In the genomic region with DNA sequence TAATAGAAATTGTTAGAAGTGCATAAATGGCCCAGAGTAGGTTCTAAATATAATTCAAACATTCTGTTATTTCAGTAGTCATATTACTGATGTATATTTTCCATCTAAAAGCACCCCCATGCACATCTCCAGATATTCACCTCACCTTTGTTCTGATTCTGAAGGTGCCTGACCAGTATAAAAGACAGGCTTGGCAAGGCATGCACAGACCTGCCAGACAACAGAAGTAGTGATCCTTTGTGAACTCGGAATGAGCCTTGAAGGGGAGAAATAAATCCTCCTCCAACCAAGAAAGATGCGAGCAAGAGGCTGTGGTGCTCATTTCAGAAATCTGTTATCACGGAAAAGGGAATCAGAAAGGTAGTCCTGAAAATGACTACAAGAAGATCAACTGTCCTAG, we compare ENCODE assay signal across 31 cellular contexts.
DNase-seq lines count a peak whose midpoint lies in the region; ATAC-seq and TF ChIP-seq lines count a peak whose summit lies in the region.
"Had no signal": no experiment of that assay in that cellular context is flagged by ENCODE, and none has a peak within 500 bp of the region (broad histone marks: within the 10 kb centered on the region; RNA-seq: fewer than 3 reads in every experiment).

No MANE protein-coding gene starts in this region.

- H2BK12ac ChIP-seq in trophoblast cell (ENCODE audit: low read length), result no peak overlapping the region

- H4K12ac ChIP-seq in trophoblast cell (ENCODE audit: low read depth, low read length), result no peak overlapping the region

- DNase-seq in GM23338 (ENCODE audit: low spot score), result no peak
- peak; percentile 70 for DNase-seq in NCI-H69 (lab: John Stamatoyannopoulos, UW)
- DNase-seq in epithelial cell of esophagus (ENCODE audit: low read depth), result peak; percentile 77
- no peak for DNase-seq in trophoblast cell
- DNase-seq in osteocyte (ENCODE audit: extremely low spot score, unreplicated experiment), result no peak
- DNase-seq in NCI-H82 (lab: John Stamatoyannopoulos, UW), result no peak
- no peak for DNase-seq in heart right ventricle
- DNase-seq in COLO668 (lab: John Stamatoyannopoulos, UW; ENCODE audit: unreplicated experiment), result no peak
- DNase-seq: activated CD4-positive, alpha-beta T cell treated with anti-CD3 and anti-CD28 coated beads for 4 hours; activated T-cell treated with anti-CD3 and anti-CD28 coated beads for 4 hours; amniotic stem cell; CD4-positive, alpha-beta memory T cell; DMS153; dorsolateral prefrontal cortex; H9; immature natural killer cell; left colon; NCI-H187; NCI-H526 treated with DMSO at 0.1 percent for 48 hours; right cardiac atrium; spleen; stimulated activated CD4-positive, alpha-beta T cell treated with anti-CD3 and anti-CD28 coated beads, Interleukin-2, amount 100 ng/mL, for 24 hours; stimulated activated naive CD8-positive, alpha-beta T cell treated with anti-CD3 and anti-CD28 coated beads, Interleukin-15, Interleukin-2, amounts not matched to agents 100 U/mL and 50 U/mL, for 24 hours; T-helper 9 cell; testis; uterus had no signal

- no CpG with 5 or more reads among the region's 3 CpGs for WGBS in trophoblast cell (ENCODE audit: extremely low coverage, insufficient coverage, insufficient read length)
- WGBS in heart right ventricle, 2 donors, result 87 to 91% methylated on average over 3 of the region's 3 CpGs

- H3K79me2 ChIP-seq in GM23338 (replicated peaks; ENCODE audit: insufficient read depth), result no peaks in the 10 kb centered on the region
- H3K79me2 ChIP-seq in trophoblast cell (ENCODE audit: control insufficient read depth, insufficient read depth, low read length, poor library complexity), result no peaks in the 10 kb centered on the region

- H2AFZ ChIP-seq in GM23338 (no peak overlapping the region), trophoblast cell (ENCODE audit: insufficient read depth, low read length, poor library complexity) (no peak overlapping the region)

- H3K14ac ChIP-seq in trophoblast cell (ENCODE audit: low read length), result no peak overlapping the region

- H3K36me3 ChIP-seq in GM23338 (ENCODE audit: insufficient read depth) (no peaks in the 10 kb centered on the region), trophoblast cell (ENCODE audit: control insufficient read depth in 1 of 2, insufficient read depth in 2 of 2, low read length in 2 of 2) (peaks cover 0 to 2% of the 10 kb centered on the region in 2 experiments), heart right ventricle (no peaks in the 10 kb centered on the region)
- H3K36me3 ChIP-seq: SJSA1, uterus had no signal

- intact Hi-C loops in heart right ventricle (cut with DNase I), result no loop called here

- H3K4me1 ChIP-seq in GM23338 (ENCODE audit: insufficient read depth), result no peaks in the 10 kb centered on the region
- H3K4me1 ChIP-seq in trophoblast cell (ENCODE audit: control insufficient read depth in 1 of 2, insufficient read depth in 2 of 2, low read length in 2 of 2), result no peaks in the 10 kb centered on the region
- H3K4me1 ChIP-seq in heart right ventricle, result no peaks in the 10 kb centered on the region
- H3K4me1 ChIP-seq: SJSA1, spleen, testis, uterus had no signal

- H3K36me3 Mint-ChIP-seq in GM23338 (ENCODE audit: low read depth), result peaks cover 7% of the 10 kb centered on the region; the same call in 2 of the 3 replicates
- H3K36me3 Mint-ChIP-seq in osteocyte (ENCODE audit: unreplicated experiment), result no peaks in the 10 kb centered on the region
- H3K36me3 Mint-ChIP-seq: brain had no signal

- H3K4me3 ChIP-seq in GM23338 (no peak overlapping the region), epithelial cell of esophagus (ENCODE audit: low read length) (peak overlapping the region; percentile 17), trophoblast cell (ENCODE audit: low read depth, low read length) (no peak overlapping the region), heart right ventricle (no peak overlapping the region)
- H3K4me3 ChIP-seq: dorsolateral prefrontal cortex, SJSA1, spleen, testis, uterus had no signal

- H3K23ac ChIP-seq in trophoblast cell (ENCODE audit: low read length), result no peak overlapping the region

- H3K4me3 Mint-ChIP-seq in GM23338 (no peak overlapping the region), osteocyte (ENCODE audit: unreplicated experiment) (no peak overlapping the region)
- H3K4me3 Mint-ChIP-seq: activated naive CD4-positive, alpha-beta T cell treated with anti-CD3 and anti-CD28 coated beads, Interleukin-2, amount 50 U/mL, for 24 hours; B cell; brain; CD4-positive, alpha-beta memory T cell; H9; immature natural killer cell had no signal

- H3K27ac Mint-ChIP-seq in GM23338, result peak overlapping the region; percentile 62; the same call in 1 of the 2 replicates
- no peak overlapping the region for H3K27ac Mint-ChIP-seq in osteocyte (ENCODE audit: unreplicated experiment)
- H3K27ac Mint-ChIP-seq: activated naive CD4-positive, alpha-beta T cell treated with anti-CD3 and anti-CD28 coated beads, Interleukin-2, amount 50 U/mL, for 24 hours; activated T-helper 2 cell treated with anti-CD3 and anti-CD28 coated beads, Interferon-gamma antibody, Interleukin-2, Interleukin-4, amounts not matched to agents 10 μg/mL and 5 μg/mL and 100 μg/mL, durations not matched to agents 14 hours and 24 hours and 36 hours; B cell; brain; CD4-positive, alpha-beta memory T cell; immature natural killer cell had no signal

- H2AK5ac ChIP-seq in trophoblast cell (ENCODE audit: low read length), result no peak overlapping the region

- H3K4me1 Mint-ChIP-seq in GM23338, result peaks cover 13% of the 10 kb centered on the region; the same call in 2 of the 3 replicates
- H3K4me1 Mint-ChIP-seq in osteocyte (ENCODE audit: unreplicated experiment), result no peaks in the 10 kb centered on the region
- H3K4me1 Mint-ChIP-seq: activated naive CD4-positive, alpha-beta T cell treated with anti-CD3 and anti-CD28 coated beads, Interleukin-2, amount 50 U/mL, for 24 hours; B cell; CD4-positive, alpha-beta memory T cell had no signal

- H4K8ac ChIP-seq in trophoblast cell (ENCODE audit: low read depth, low read length), result no peak overlapping the region

- no peaks in the 10 kb centered on the region for H3F3A ChIP-seq in GM23338 (replicated peaks; ENCODE audit: low read depth)

- TF ChIP-seq CTCF in GM23338 (conservative IDR thresholded peaks at IDR 0.05; ENCODE audit: low read depth in 2 of 2) (no peak), epithelial cell of esophagus (IDR thresholded peaks at IDR 0.05; ENCODE audit: insufficient read depth, low read depth, low read length, missing control alignments) (no peak), osteocyte (IDR thresholded peaks at IDR 0.05) (no peak), heart right ventricle (IDR thresholded peaks at IDR 0.05) (no peak)

- H3K4me2 ChIP-seq in GM23338 (no peak overlapping the region), trophoblast cell (ENCODE audit: low read length) (peak overlapping the region; percentile 16)

- H3K9me2 ChIP-seq in GM23338 (ENCODE audit: insufficient read depth), result no peaks in the 10 kb centered on the region

- no peak overlapping the region for H3K9ac ChIP-seq in trophoblast cell (ENCODE audit: low read length)

- H3K79me1 ChIP-seq in trophoblast cell (ENCODE audit: low read length), result no peaks in the 10 kb centered on the region

- H3K4ac ChIP-seq in trophoblast cell (ENCODE audit: low read depth, low read length), result no peak overlapping the region

- H3K27ac ChIP-seq in GM23338 (ENCODE audit: low read depth) (no peak overlapping the region), trophoblast cell (ENCODE audit: low read depth, low read length) (no peak overlapping the region), heart right ventricle (no peak overlapping the region)
- H3K27ac ChIP-seq: dorsolateral prefrontal cortex, SJSA1, spleen, testis, uterus had no signal

- H2BK120ac ChIP-seq in trophoblast cell (ENCODE audit: insufficient read depth, low read length, poor library complexity), result no peak overlapping the region

- H4K20me1 ChIP-seq in GM23338 (replicated peaks; ENCODE audit: insufficient read depth), result no peaks in the 10 kb centered on the region

- ATAC-seq in GM23338, result no peak
- no peak for ATAC-seq in heart right ventricle
- ATAC-seq: left colon; right cardiac atrium; stimulated activated naive CD8-positive, alpha-beta T cell treated with anti-CD3 and anti-CD28 coated beads, Interleukin-15, Interleukin-2, amounts not matched to agents 100 U/mL and 50 U/mL, for 24 hours had no signal

- H3K18ac ChIP-seq in trophoblast cell (ENCODE audit: low read length), result no peak overlapping the region

- H4K91ac ChIP-seq in trophoblast cell (ENCODE audit: low read depth, low read length), result no peak overlapping the region

- H3K27me3 Mint-ChIP-seq in GM23338 (ENCODE audit: insufficient read depth, low read depth, poor library complexity) (no peaks in the 10 kb centered on the region), osteocyte (ENCODE audit: unreplicated experiment) (peaks cover 2% of the 10 kb centered on the region)
- H3K27me3 Mint-ChIP-seq: activated naive CD4-positive, alpha-beta T cell treated with anti-CD3 and anti-CD28 coated beads, Interleukin-2, amount 50 U/mL, for 24 hours; B cell; brain; CD4-positive, alpha-beta memory T cell had no signal

- H3K9me3 ChIP-seq in trophoblast cell (ENCODE audit: insufficient read depth, low read depth, low read length) (no peaks in the 10 kb centered on the region), heart right ventricle (peaks cover 0 to 14% (median 5%) of the 10 kb centered on the region in 11 donors)
- H3K9me3 ChIP-seq: SJSA1, testis, uterus had no signal

- H3K27me3 ChIP-seq in GM23338 (ENCODE audit: insufficient read depth), result no peaks in the 10 kb centered on the region
- H3K27me3 ChIP-seq in trophoblast cell (ENCODE audit: insufficient read depth, low read length), result no peaks in the 10 kb centered on the region
- no peaks in the 10 kb centered on the region for H3K27me3 ChIP-seq in heart right ventricle
- H3K27me3 ChIP-seq: SJSA1, spleen, testis, uterus had no signal

- no peak overlapping the region for H2BK5ac ChIP-seq in trophoblast cell (ENCODE audit: low read depth, low read length, poor library complexity)

- H3K9me3 Mint-ChIP-seq in GM23338 (peaks cover 2% of the 10 kb centered on the region; the same call in 2 of the 3 replicates), osteocyte (ENCODE audit: unreplicated experiment) (no peaks in the 10 kb centered on the region)
- H3K9me3 Mint-ChIP-seq: activated T-helper 2 cell treated with anti-CD3 and anti-CD28 coated beads, Interferon-gamma antibody, Interleukin-2, Interleukin-4, amounts not matched to agents 10 μg/mL and 5 μg/mL and 100 μg/mL, durations not matched to agents 14 hours and 24 hours and 36 hours; immature natural killer cell had no signal

TF ChIP-seq in GM23338, 12 proteins besides CTCF, POLR2A, EP300 and RAD21 (continues in another document):
- TF ChIP-seq NANOG (IDR thresholded peaks at IDR 0.05; ENCODE audit: borderline replicate concordance) (no peak), POLR2AphosphoS5 (IDR thresholded peaks at IDR 0.05; ENCODE audit: low read depth) (no peak), CREB1 (CRISPR knock-in tag; IDR thresholded peaks at IDR 0.05; ENCODE audit: low read depth) (no peak), EZH2 (IDR thresholded peaks at IDR 0.05; ENCODE audit: low read depth, unreplicated experiment) (no peak)

Comparison
In these comparisons a context has a peak if more than half of its experiments do, and no peak if none do; other contexts are left out.
1. DNase-seq: peak in NCI-H69 (single experiment) and epithelial cell of esophagus (single experiment); none in GM23338 (single experiment), trophoblast cell (0 of 2), osteocyte (single experiment), NCI-H82 (single experiment), heart right ventricle (0 of 2) and COLO668 (single experiment).